ENCODE assay signal across 33 cellular contexts in genomic region chr7:121966538-121967332, GRCh38.
"Had no signal": no experiment of that assay in that cellular context is flagged by ENCODE, and none has a peak within 500 bp of the region (broad histone marks: within the 10 kb centered on the region; RNA-seq: fewer than 3 reads in every experiment).

No MANE protein-coding gene starts in this region.

- H3K9me3 ChIP-seq: colonic mucosa, gastroesophageal sphincter, pancreas, psoas muscle, stomach, thyroid gland, upper lobe of left lung, vagina had no signal

- H3K36me3 Mint-ChIP-seq: activated CD4-positive, alpha-beta memory T cell treated with anti-CD3 and anti-CD28 coated beads for 36 hours; activated naive CD4-positive, alpha-beta T cell treated with anti-CD3 and anti-CD28 coated beads, Interleukin-2, amount 50 U/mL, for 24 hours; memory B cell; naive thymus-derived CD4-positive, alpha-beta T cell; stimulated activated naive B cell treated with anti-CD40 and anti-IgM and Interleukin-4, amounts not matched to agents 10 μg/mL and 1 μg/mL and 100 μg/mL, for 72 hours had no signal

- H3K36me3 ChIP-seq: cardiac muscle cell, colonic mucosa, gastroesophageal sphincter, pancreas, stomach, thyroid gland, upper lobe of left lung, vagina, WERI-Rb-1 had no signal

- H3K27ac Mint-ChIP-seq: activated CD4-positive, alpha-beta memory T cell treated with anti-CD3 and anti-CD28 coated beads for 36 hours; activated CD4-positive, alpha-beta T cell treated with anti-CD3 and anti-CD28 coated beads, Interleukin-2, amount 10 ng/mL, durations not matched to agents 24 days and 14 days; activated naive CD4-positive, alpha-beta T cell treated with anti-CD3 and anti-CD28 coated beads, Interleukin-2, amount 50 U/mL, for 24 hours; activated naive CD8-positive, alpha-beta T cell treated with anti-CD3 and anti-CD28 coated beads, Interleukin-2, amount 50 U/mL, for 24 hours; activated T-helper 17 cell treated with anti-CD3 and anti-CD28 coated beads, Interleukin-2, amount 50 U/mL, for 72 hours; memory B cell; naive thymus-derived CD4-positive, alpha-beta T cell; stimulated activated naive B cell treated with anti-CD40 and anti-IgM and Interleukin-4, amounts not matched to agents 10 μg/mL and 1 μg/mL and 100 μg/mL, for 72 hours; T-helper 17 cell had no signal

- DNase-seq: activated CD4-positive, alpha-beta memory T cell treated with anti-CD3 and anti-CD28 coated beads for 36 hours; activated CD4-positive, alpha-beta T cell treated with anti-CD3 and anti-CD28 coated beads, Interleukin-2, amount 10 ng/mL, durations not matched to agents 24 days and 14 days; activated CD4-positive, CD25-positive, alpha-beta regulatory T cell treated with anti-CD3 and anti-CD28 coated beads, Interleukin-2, amount 50 U/mL, for 72 hours; activated CD8-positive, alpha-beta memory T cell treated with anti-CD3 and anti-CD28 coated beads, Interleukin-2, amount 50 U/mL, for 48 hours; activated gamma-delta T cell treated with Interleukin-2 at 50 U/mL for 16 hours; activated naive CD8-positive, alpha-beta T cell treated with anti-CD3 and anti-CD28 coated beads, Interleukin-2, amount 50 U/mL, for 24 hours; activated T-cell treated with anti-CD3 and anti-CD28 coated beads, Interleukin-2, amount 50 U/mL, for 4 hours; cerebellar nuclear complex; colonic mucosa; effector CD8-positive, alpha-beta T cell; midbrain; naive thymus-derived CD4-positive, alpha-beta T cell; nucleus accumbens; pancreas; psoas muscle; stimulated activated CD4-positive, alpha-beta T cell treated with anti-CD3 and anti-CD28 coated beads, Interleukin-1b, Interleukin-23, amount 100 ng/mL, for 48 hours; stimulated activated CD4-positive, alpha-beta T cell treated with anti-CD3 and anti-CD28 coated beads, Interleukin-4, amount 100 ng/mL, for 4 hours; stimulated activated CD8-positive, alpha-beta memory T cell treated with anti-CD3 and anti-CD28 coated beads, Interleukin-4, amount 100 ng/mL, for 48 hours; stimulated activated naive B cell treated with anti-CD40 and anti-IgM and Interleukin-4, amounts not matched to agents 10 μg/mL and 1 μg/mL and 100 μg/mL, for 72 hours; stomach; T-helper 17 cell; T1000; thyroid gland; upper lobe of left lung; WERI-Rb-1 had no signal

- H3K4me3 Mint-ChIP-seq: activated CD4-positive, alpha-beta memory T cell treated with anti-CD3 and anti-CD28 coated beads for 36 hours; activated CD4-positive, alpha-beta T cell treated with anti-CD3 and anti-CD28 coated beads, Interleukin-2, amount 10 ng/mL, durations not matched to agents 24 days and 14 days; activated naive CD4-positive, alpha-beta T cell treated with anti-CD3 and anti-CD28 coated beads, Interleukin-2, amount 50 U/mL, for 24 hours; activated naive CD8-positive, alpha-beta T cell treated with anti-CD3 and anti-CD28 coated beads, Interleukin-2, amount 50 U/mL, for 24 hours; activated T-cell treated with anti-CD3 and anti-CD28 coated beads, Interleukin-2, amount 50 U/mL, for 4 hours; activated T-helper 17 cell treated with anti-CD3 and anti-CD28 coated beads, Interleukin-2, amount 50 U/mL, for 72 hours; memory B cell; naive thymus-derived CD4-positive, alpha-beta T cell; stimulated activated naive B cell treated with anti-CD40 and anti-IgM and Interleukin-4, amounts not matched to agents 10 μg/mL and 1 μg/mL and 100 μg/mL, for 72 hours; T-helper 17 cell had no signal

- FAIRE-seq: pancreas had no signal

- H3K9me3 Mint-ChIP-seq: activated CD4-positive, alpha-beta T cell treated with anti-CD3 and anti-CD28 coated beads, Interleukin-2, amount 10 ng/mL, durations not matched to agents 24 days and 14 days; activated naive CD4-positive, alpha-beta T cell treated with anti-CD3 and anti-CD28 coated beads, Interleukin-2, amount 50 U/mL, for 24 hours; activated T-cell treated with anti-CD3 and anti-CD28 coated beads, Interleukin-2, amount 50 U/mL, for 4 hours; activated T-helper 17 cell treated with anti-CD3 and anti-CD28 coated beads, Interleukin-2, amount 50 U/mL, for 72 hours had no signal

- H3K27me3 Mint-ChIP-seq: activated CD4-positive, alpha-beta memory T cell treated with anti-CD3 and anti-CD28 coated beads for 36 hours; activated CD4-positive, alpha-beta T cell treated with anti-CD3 and anti-CD28 coated beads, Interleukin-2, amount 10 ng/mL, durations not matched to agents 24 days and 14 days; activated naive CD4-positive, alpha-beta T cell treated with anti-CD3 and anti-CD28 coated beads, Interleukin-2, amount 50 U/mL, for 24 hours; activated naive CD8-positive, alpha-beta T cell treated with anti-CD3 and anti-CD28 coated beads, Interleukin-2, amount 50 U/mL, for 24 hours; stimulated activated naive B cell treated with anti-CD40 and anti-IgM and Interleukin-4, amounts not matched to agents 10 μg/mL and 1 μg/mL and 100 μg/mL, for 72 hours; T-helper 17 cell had no signal

- ATAC-seq: activated naive CD8-positive, alpha-beta T cell treated with anti-CD3 and anti-CD28 coated beads, Interleukin-2, amount 50 U/mL, for 24 hours; activated T-cell treated with anti-CD3 and anti-CD28 coated beads, Interleukin-2, amount 50 U/mL, for 4 hours; activated T-helper 17 cell treated with anti-CD3 and anti-CD28 coated beads, Interleukin-2, amount 50 U/mL, for 72 hours; gastroesophageal sphincter; naive thymus-derived CD4-positive, alpha-beta T cell; pancreas; psoas muscle; stimulated activated naive B cell treated with anti-CD40 and anti-IgM and Interleukin-4, amounts not matched to agents 10 μg/mL and 1 μg/mL and 100 μg/mL, for 72 hours; T-helper 17 cell had no signal

- H3K27ac ChIP-seq: cardiac muscle cell, colonic mucosa, gastroesophageal sphincter, hepatocyte, pancreas, psoas muscle, stomach, thyroid gland, upper lobe of left lung, vagina, WERI-Rb-1 had no signal

- H3K79me2 ChIP-seq: hepatocyte had no signal

- H3K27me3 ChIP-seq: cardiac muscle cell, colonic mucosa, gastroesophageal sphincter, hepatocyte, pancreas, stomach, thyroid gland, upper lobe of left lung, vagina had no signal

- H3K4me3 ChIP-seq: cardiac muscle cell, colonic mucosa, gastroesophageal sphincter, hepatocyte, pancreas, psoas muscle, smooth muscle cell, stomach, thyroid gland, upper lobe of left lung, vagina had no signal

- H3K4me1 Mint-ChIP-seq: activated CD4-positive, alpha-beta T cell treated with anti-CD3 and anti-CD28 coated beads, Interleukin-2, amount 10 ng/mL, durations not matched to agents 24 days and 14 days; activated naive CD4-positive, alpha-beta T cell treated with anti-CD3 and anti-CD28 coated beads, Interleukin-2, amount 50 U/mL, for 24 hours; activated naive CD8-positive, alpha-beta T cell treated with anti-CD3 and anti-CD28 coated beads, Interleukin-2, amount 50 U/mL, for 24 hours; activated T-helper 17 cell treated with anti-CD3 and anti-CD28 coated beads, Interleukin-2, amount 50 U/mL, for 72 hours; naive thymus-derived CD4-positive, alpha-beta T cell; stimulated activated naive B cell treated with anti-CD40 and anti-IgM and Interleukin-4, amounts not matched to agents 10 μg/mL and 1 μg/mL and 100 μg/mL, for 72 hours; T-helper 17 cell had no signal

- H3K4me2 ChIP-seq: hepatocyte, smooth muscle cell had no signal

- H3K4me1 ChIP-seq: colonic mucosa, gastroesophageal sphincter, pancreas, psoas muscle, stomach, thyroid gland, upper lobe of left lung, vagina had no signal

- H2AFZ ChIP-seq: hepatocyte had no signal
